In genomic region chr5:94355817-94356216, GRCh38 we compare ENCODE assay signal across 17 cellular contexts.
DNase-seq lines count a peak whose midpoint lies in the region; ATAC-seq and TF ChIP-seq lines count a peak whose summit lies in the region.
"Had no signal": no experiment of that assay in that cellular context is flagged by ENCODE, and none has a peak within 500 bp of the region (broad histone marks: within the 10 kb centered on the region; RNA-seq: fewer than 3 reads in every experiment).

No MANE protein-coding gene starts in this region.

- no peak overlapping the region; the same call in 1 of the 2 replicates for H3K9ac ChIP-seq in HUES48 (ENCODE audit: low read depth, low read length)
- H3K9ac ChIP-seq in iPS-18a (ENCODE audit: low read length): peak overlapping the region; percentile 25

- TF ChIP-seq CTCF in WTC11 (IDR thresholded peaks at IDR 0.05) (no peak), uterus (IDR thresholded peaks at IDR 0.05) (no peak)

- H3K27me3 ChIP-seq in HUES48 (ENCODE audit: control insufficient read depth, insufficient read depth, low read length) (no peaks in the 10 kb centered on the region), iPS-18a (ENCODE audit: control insufficient read depth, insufficient read depth, low read length) (no peaks in the 10 kb centered on the region), uterus (no peaks in the 10 kb centered on the region)

- H3K9me3 ChIP-seq in HUES48 (ENCODE audit: control insufficient read depth, insufficient read depth, low read length): no peaks in the 10 kb centered on the region; the same call in 1 of the 2 replicates
- peaks cover 4% of the 10 kb centered on the region for H3K9me3 ChIP-seq in iPS-18a (ENCODE audit: control insufficient read depth, low read depth, low read length)
- H3K9me3 ChIP-seq in uterus: no peaks in the 10 kb centered on the region

- H3K36me3 ChIP-seq in HUES48 (ENCODE audit: control insufficient read depth, insufficient read depth, low read length): peaks cover 55% of the 10 kb centered on the region
- peaks cover 9% of the 10 kb centered on the region for H3K36me3 ChIP-seq in iPS-18a (ENCODE audit: control insufficient read depth, low read depth, low read length)
- no peaks in the 10 kb centered on the region for H3K36me3 ChIP-seq in uterus

- CTCF ChIA-PET in WTC11 (lab: Charles Lee): no interaction called here
- CTCF ChIA-PET in activated naive CD4-positive, alpha-beta T cell treated with anti-CD3 and anti-CD28 coated beads, Interleukin-2, amount 10 ng/mL, durations not matched to agents 7 days and 5 days (lab: Charles Lee): no interaction called here

- DNase-seq in WTC11 (ENCODE audit: low spot score) (no peak), dedifferentiated amniotic fluid mesenchymal stem cell (ENCODE audit: extremely low spot score) (no peak), uterus (no peak), hippocampal formation (lab: John Stamatoyannopoulos, UW) (no peak)
- no peak for DNase-seq in activated naive CD4-positive, alpha-beta T cell treated with anti-CD3 and anti-CD28 coated beads, Interleukin-2, amount 10 ng/mL, durations not matched to agents 7 days and 5 days
- DNase-seq: C1 segment of cervical spinal cord; Calu3; CD4-positive, alpha-beta memory T cell; COR-L47; DMS53; DMS79 treated with DMSO at 0.1 percent for 48 hours; GF-D8; GOT3; H7 had no signal

- H3K9me3 Mint-ChIP-seq in WTC11: peaks cover 19% of the 10 kb centered on the region
- no peaks in the 10 kb centered on the region for H3K9me3 Mint-ChIP-seq in activated naive CD4-positive, alpha-beta T cell treated with anti-CD3 and anti-CD28 coated beads, Interleukin-2, amount 10 ng/mL, durations not matched to agents 7 days and 5 days

- peak overlapping the region; percentile 89 for H3K27ac Mint-ChIP-seq in WTC11
- H3K27ac Mint-ChIP-seq in activated naive CD4-positive, alpha-beta T cell treated with anti-CD3 and anti-CD28 coated beads, Interleukin-2, amount 10 ng/mL, durations not matched to agents 7 days and 5 days: no peak overlapping the region
- H3K27ac Mint-ChIP-seq: CD4-positive, alpha-beta memory T cell had no signal

- H3K27ac ChIP-seq in HUES48 (ENCODE audit: low read depth, low read length): peak overlapping the region; percentile 96
- H3K27ac ChIP-seq in iPS-18a (ENCODE audit: low read length): peak overlapping the region; percentile 80
- H3K27ac ChIP-seq in uterus: no peak overlapping the region

- ATAC-seq in WTC11: peak; percentile 62
- ATAC-seq: HCT116 had no signal

- H3K27me3 Mint-ChIP-seq in WTC11 (ENCODE audit: low read depth): no peaks in the 10 kb centered on the region
- H3K27me3 Mint-ChIP-seq in activated naive CD4-positive, alpha-beta T cell treated with anti-CD3 and anti-CD28 coated beads, Interleukin-2, amount 10 ng/mL, durations not matched to agents 7 days and 5 days: no peaks in the 10 kb centered on the region
- H3K27me3 Mint-ChIP-seq: CD4-positive, alpha-beta memory T cell had no signal

- POLR2A ChIA-PET in WTC11 (lab: Charles Lee): no interaction called here

- peak overlapping the region; percentile 39 for H3K4me3 ChIP-seq in HUES48 (ENCODE audit: low read depth, low read length)
- peak overlapping the region; percentile 37 for H3K4me3 ChIP-seq in iPS-18a (ENCODE audit: low read length)
- no peak overlapping the region for H3K4me3 ChIP-seq in uterus

- intact Hi-C loops in uterus (cut with DNase I; ENCODE audit: low total_unique reads): no loop called here

- H3K4me1 Mint-ChIP-seq in WTC11: peaks cover 84% of the 10 kb centered on the region
- H3K4me1 Mint-ChIP-seq in activated naive CD4-positive, alpha-beta T cell treated with anti-CD3 and anti-CD28 coated beads, Interleukin-2, amount 10 ng/mL, durations not matched to agents 7 days and 5 days: no peaks in the 10 kb centered on the region
- H3K4me1 Mint-ChIP-seq: CD4-positive, alpha-beta memory T cell had no signal

- peak overlapping the region; percentile 43 for H3K4me3 Mint-ChIP-seq in WTC11
- H3K4me3 Mint-ChIP-seq in activated naive CD4-positive, alpha-beta T cell treated with anti-CD3 and anti-CD28 coated beads, Interleukin-2, amount 10 ng/mL, durations not matched to agents 7 days and 5 days: no peak overlapping the region
- H3K4me3 Mint-ChIP-seq: CD4-positive, alpha-beta memory T cell had no signal

- peaks cover 40% of the 10 kb centered on the region for H3K36me3 Mint-ChIP-seq in WTC11
- H3K36me3 Mint-ChIP-seq in activated naive CD4-positive, alpha-beta T cell treated with anti-CD3 and anti-CD28 coated beads, Interleukin-2, amount 10 ng/mL, durations not matched to agents 7 days and 5 days: no peaks in the 10 kb centered on the region
- H3K36me3 Mint-ChIP-seq: CD4-positive, alpha-beta memory T cell had no signal

- TF ChIP-seq POLR2A in uterus (IDR thresholded peaks at IDR 0.05): no peak

- peaks cover 60% of the 10 kb centered on the region for H3K4me1 ChIP-seq in HUES48 (ENCODE audit: control insufficient read depth, insufficient read depth, low read length)
- H3K4me1 ChIP-seq in iPS-18a (ENCODE audit: control insufficient read depth, low read depth, low read length): peaks cover 53% of the 10 kb centered on the region
- H3K4me1 ChIP-seq in uterus: no peaks in the 10 kb centered on the region

TF ChIP-seq in WTC11, 78 proteins besides CTCF, POLR2A, EP300 and RAD21:
- TF ChIP-seq CREM (CRISPR knock-in tag; IDR thresholded peaks at IDR 0.05) (no peak), TCF7 (CRISPR knock-in tag; IDR thresholded peaks at IDR 0.05; ENCODE audit: low read depth) (no peak), TP53 (CRISPR knock-in tag; IDR thresholded peaks at IDR 0.05) (no peak), ZNF416 (CRISPR knock-in tag; IDR thresholded peaks at IDR 0.05) (no peak)

Comparison
In these comparisons a context has a peak if more than half of its experiments do, and no peak if none do; other contexts are left out.
1. H3K27ac ChIP-seq: peak in HUES48 (single experiment) and iPS-18a (single experiment); none in uterus (0 of 2).
2. H3K4me3 ChIP-seq: peak in HUES48 (single experiment) and iPS-18a (single experiment); none in uterus (0 of 2).